In the genomic region with DNA sequence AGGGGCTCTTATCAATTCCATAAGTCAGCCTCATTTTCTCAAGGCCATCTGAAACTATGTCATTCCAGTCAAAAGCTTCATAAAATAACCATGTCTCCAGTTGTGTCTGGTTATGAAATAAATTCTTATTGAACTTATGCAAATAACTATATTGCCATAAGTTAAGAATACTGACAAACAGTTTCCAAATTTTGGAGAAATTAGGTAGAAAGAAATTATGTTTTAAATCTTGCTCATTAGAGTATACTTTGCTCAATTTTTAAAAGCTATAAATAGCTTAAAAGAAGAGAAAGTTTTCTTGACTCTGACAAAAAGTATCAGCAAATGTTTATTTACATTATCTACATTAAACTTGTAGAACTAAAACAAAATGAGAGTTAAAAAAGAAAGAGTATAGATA, we compare ENCODE assay signal across 27 cellular contexts.
"Had no signal": no experiment of that assay in that cellular context is flagged by ENCODE, and none has a peak within 500 bp of the region (broad histone marks: within the 10 kb centered on the region; RNA-seq: fewer than 3 reads in every experiment).

No MANE protein-coding gene starts in this region.

- ATAC-seq: left colon; left lung; lower lobe of right lung; naive thymus-derived CD4-positive, alpha-beta T cell; natural killer cell treated with Interleukin-12 subunit alpha and Interleukin-12 subunit beta and Interleukin-15 and Interleukin-18, amount 100 ng/mL, for 72 hours; right lobe of liver; stimulated activated memory B cell treated with anti-CD40 and anti-IgM and Interleukin-4, amounts not matched to agents 10 μg/mL and 1 μg/mL and 100 μg/mL, for 72 hours; stimulated activated naive CD8-positive, alpha-beta T cell treated with anti-CD3 and anti-CD28 coated beads, Interleukin-15, amount 100 ng/mL, for 72 hours had no signal

- H3K9me3 ChIP-seq: lower lobe of right lung, ovary, thyroid gland had no signal

- H3K27me3 Mint-ChIP-seq: naive thymus-derived CD4-positive, alpha-beta T cell; natural killer cell treated with Interleukin-12 subunit alpha and Interleukin-12 subunit beta and Interleukin-15 and Interleukin-18, amount 100 ng/mL, for 72 hours; progenitor cell of endocrine pancreas; stimulated activated memory B cell treated with anti-CD40 and anti-IgM and Interleukin-4, amounts not matched to agents 10 μg/mL and 1 μg/mL and 100 μg/mL, for 72 hours; stimulated activated naive CD8-positive, alpha-beta T cell treated with anti-CD3 and anti-CD28 coated beads, Interleukin-15, amount 100 ng/mL, for 72 hours had no signal

- H3K4me1 ChIP-seq: left lung, lower lobe of right lung, right atrium auricular region, right lobe of liver, thyroid gland, transverse colon, vagina had no signal

- FAIRE-seq: kidney had no signal

- H3K4me1 Mint-ChIP-seq: naive thymus-derived CD4-positive, alpha-beta T cell; stimulated activated memory B cell treated with anti-CD40 and anti-IgM and Interleukin-4, amounts not matched to agents 10 μg/mL and 1 μg/mL and 100 μg/mL, for 72 hours; stimulated activated naive CD8-positive, alpha-beta T cell treated with anti-CD3 and anti-CD28 coated beads, Interleukin-15, amount 100 ng/mL, for 72 hours had no signal

- H3K27me3 ChIP-seq: left lung, ovary, right atrium auricular region, right lobe of liver, thyroid gland, transverse colon, upper lobe of left lung, vagina had no signal

- H3K36me3 ChIP-seq: left lung, lower lobe of right lung, ovary, right atrium auricular region, right lobe of liver, thyroid gland, transverse colon, upper lobe of left lung, vagina had no signal

- H3K4me3 ChIP-seq: left lung, lower lobe of right lung, ovary, right atrium auricular region, right lobe of liver, smooth muscle cell, thyroid gland, transverse colon, upper lobe of left lung, vagina had no signal

- H3K27ac ChIP-seq: left lung, lower lobe of right lung, ovary, right atrium auricular region, right lobe of liver, thyroid gland, transverse colon, upper lobe of left lung, vagina had no signal

- H3K27ac Mint-ChIP-seq: mesothelial cell of epicardium; naive thymus-derived CD4-positive, alpha-beta T cell; natural killer cell treated with Interleukin-12 subunit alpha and Interleukin-12 subunit beta and Interleukin-15 and Interleukin-18, amount 100 ng/mL, for 72 hours; progenitor cell of endocrine pancreas; stimulated activated memory B cell treated with anti-CD40 and anti-IgM and Interleukin-4, amounts not matched to agents 10 μg/mL and 1 μg/mL and 100 μg/mL, for 72 hours; stimulated activated naive CD8-positive, alpha-beta T cell treated with anti-CD3 and anti-CD28 coated beads, Interleukin-15, amount 100 ng/mL, for 72 hours had no signal

- H3K4me2 ChIP-seq: smooth muscle cell had no signal

- H3K4me3 Mint-ChIP-seq: mesothelial cell of epicardium; naive thymus-derived CD4-positive, alpha-beta T cell; natural killer cell treated with Interleukin-12 subunit alpha and Interleukin-12 subunit beta and Interleukin-15 and Interleukin-18, amount 100 ng/mL, for 72 hours; stimulated activated memory B cell treated with anti-CD40 and anti-IgM and Interleukin-4, amounts not matched to agents 10 μg/mL and 1 μg/mL and 100 μg/mL, for 72 hours; stimulated activated naive CD8-positive, alpha-beta T cell treated with anti-CD3 and anti-CD28 coated beads, Interleukin-15, amount 100 ng/mL, for 72 hours had no signal

- DNase-seq: hippocampal formation; kidney; left colon; left lung; lower lobe of right lung; mammary epithelial cell; mesenchymal stem cell; naive thymus-derived CD4-positive, alpha-beta T cell; ovary; right lobe of liver; stimulated activated CD4-positive, alpha-beta T cell treated with anti-CD3 and anti-CD28 coated beads, Interleukin-1b, Interleukin-23, amount 100 ng/mL, for 48 hours; stimulated activated CD4-positive, alpha-beta T cell treated with anti-CD3 and anti-CD28 coated beads, Interleukin-2, amount 100 ng/mL, for 48 hours; stimulated activated CD4-positive, alpha-beta T cell treated with anti-CD3 and anti-CD28 coated beads, Interleukin-4, amount 100 ng/mL, for 4 hours; stimulated activated CD8-positive, alpha-beta memory T cell treated with anti-CD3 and anti-CD28 coated beads, Interleukin-4, amount 100 ng/mL, for 48 hours; stimulated activated naive CD4-positive, alpha-beta T cell treated with Interleukin-2 at 50 U/mL for 16 hours; stimulated activated naive CD8-positive, alpha-beta T cell treated with anti-CD3 and anti-CD28 coated beads, Interleukin-15, amount 100 ng/mL, for 72 hours; substantia nigra; thyroid gland; transverse colon; upper lobe of left lung had no signal
